31 cellular contexts compared by ENCODE assay signal in the genomic region with DNA sequence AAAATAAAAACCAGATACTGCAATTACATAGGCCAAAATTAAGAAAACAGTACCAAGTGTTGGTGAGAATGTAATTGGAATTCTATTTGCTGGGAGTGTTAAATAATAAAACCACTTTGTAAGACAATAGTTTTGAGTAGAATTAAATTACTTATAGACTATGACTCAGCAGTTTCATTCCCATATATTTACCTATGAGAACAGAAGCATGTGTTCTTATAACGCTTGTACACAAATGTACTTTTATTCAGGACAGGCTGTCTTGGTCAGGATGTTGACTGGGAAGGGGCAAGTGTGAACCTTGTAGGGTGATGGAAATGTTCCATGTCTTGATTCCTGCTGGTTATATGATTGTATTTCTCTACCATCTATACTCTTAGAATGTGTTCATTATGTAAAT. TPM values are rescaled to one million over a fixed set of nuclear protein-coding genes. Genes with fewer than 3 reads are reported as not detected.
A peak's percentile ranks its signal among the peaks of the same experiment; 100 is the strongest.
DNase-seq lines count a peak whose midpoint lies in the region; ATAC-seq, FAIRE-seq and TF ChIP-seq lines count a peak whose summit lies in the region.
"Had no signal": no experiment of that assay in that cellular context is flagged by ENCODE, and none has a peak within 500 bp of the region (broad histone marks: within the 10 kb centered on the region; RNA-seq: fewer than 3 reads in every experiment).

No MANE protein-coding gene starts in this region.

- H3K27me3 ChIP-seq in CD8-positive, alpha-beta T cell (ENCODE audit: insufficient read depth, low read length) = no peaks in the 10 kb centered on the region
- H3K27me3 ChIP-seq in esophagus muscularis mucosa = no peaks in the 10 kb centered on the region
- H3K27me3 ChIP-seq: body of pancreas, hepatocyte, left lung, pancreas, right atrium auricular region, uterus had no signal

- WGBS in A549 (ENCODE audit: missing lambda C conversion rate) = 55% methylated on average over 1 of the region's 1 CpG
- 97% methylated on average over 1 of the region's 1 CpG for WGBS in esophagus muscularis mucosa

- no peak for DNase-seq in A549 (ENCODE audit: low read depth in 1 of 2, low spot score in 1 of 2)
- no peak for DNase-seq in CD8-positive, alpha-beta T cell
- DNase-seq in T-helper 17 cell = no peak
- peak; percentile 21 for DNase-seq in iris pigment epithelial cell (ENCODE audit: low read depth)
- no peak for DNase-seq in esophagus muscularis mucosa (ENCODE audit: extremely low spot score)
- DNase-seq: activated CD8-positive, alpha-beta memory T cell treated with anti-CD3 and anti-CD28 coated beads, Interleukin-2, amount 50 U/mL, for 4 hours; activated effector memory CD4-positive, alpha-beta T cell treated with Interleukin-2 at 50 U/mL for 16 hours; body of pancreas; DMS79 treated with DMSO at 0.1 percent for 48 hours; erythroblast; foreskin fibroblast; H7; left lung; NCI-H1092 treated with DMSO at 0.1 percent for 48 hours; NCI-H1930; NCI-H2227 treated with DMSO at 0.1 percent for 48 hours; NCI-H748 treated with DMSO at 0.1 percent for 48 hours; pancreas; stimulated activated CD4-positive, alpha-beta T cell treated with anti-CD3 and anti-CD28 coated beads, Interleukin-4, amount 100 ng/mL, for 1 hour; stimulated activated naive CD4-positive, alpha-beta T cell; uterus had no signal

- ATAC-seq in A549 (no peak), T-helper 17 cell (no peak), GM21447 (IDR thresholded peaks at IDR 0.05; ENCODE audit: unreplicated experiment) (no peak)
- no peak for ATAC-seq in CD8-positive, alpha-beta T cell
- ATAC-seq in stimulated activated memory B cell treated with anti-CD40 and anti-IgM and Interleukin-4, amounts not matched to agents 10 μg/mL and 1 μg/mL and 100 μg/mL, for 72 hours = no peak
- ATAC-seq: body of pancreas, left lung, pancreas had no signal

- peak; percentile 49 for FAIRE-seq in A549 (lab: Jason Lieb, UNC)
- FAIRE-seq: pancreas had no signal

- peaks cover 51% of the 10 kb centered on the region for H3K4me1 ChIP-seq in A549
- H3K4me1 ChIP-seq in CD8-positive, alpha-beta T cell (ENCODE audit: insufficient read depth, low read length) = peaks cover 24% of the 10 kb centered on the region
- H3K4me1 ChIP-seq in esophagus muscularis mucosa = peaks cover 12 to 32% (median 23%) of the 10 kb centered on the region in 4 donors

- peak overlapping the region; percentile 53 for H3K4me2 ChIP-seq in A549
- H3K4me2 ChIP-seq: hepatocyte had no signal

- peak overlapping the region; percentile 81 for H3K27ac Mint-ChIP-seq in CD8-positive, alpha-beta T cell
- H3K27ac Mint-ChIP-seq in T-helper 17 cell = peak overlapping the region; percentile 45
- no peak overlapping the region for H3K27ac Mint-ChIP-seq in stimulated activated memory B cell treated with anti-CD40 and anti-IgM and Interleukin-4, amounts not matched to agents 10 μg/mL and 1 μg/mL and 100 μg/mL, for 72 hours
- H3K27ac Mint-ChIP-seq: mesothelial cell of epicardium, nephron had no signal

- TF ChIP-seq CTCF in A549 (IDR thresholded peaks at IDR 0.05) = no peak
- TF ChIP-seq CTCF in CD8-positive, alpha-beta T cell (IDR thresholded peaks at IDR 0.05) = no peak
- TF ChIP-seq CTCF in esophagus muscularis mucosa (IDR thresholded peaks at IDR 0.05) = no peak

- H3K27me3 Mint-ChIP-seq in CD8-positive, alpha-beta T cell (ENCODE audit: low read depth) = no peaks in the 10 kb centered on the region
- H3K27me3 Mint-ChIP-seq in T-helper 17 cell = no peaks in the 10 kb centered on the region
- no peaks in the 10 kb centered on the region for H3K27me3 Mint-ChIP-seq in stimulated activated memory B cell treated with anti-CD40 and anti-IgM and Interleukin-4, amounts not matched to agents 10 μg/mL and 1 μg/mL and 100 μg/mL, for 72 hours

- no peak overlapping the region for H3K4me3 Mint-ChIP-seq in CD8-positive, alpha-beta T cell
- no peak overlapping the region for H3K4me3 Mint-ChIP-seq in T-helper 17 cell
- H3K4me3 Mint-ChIP-seq in stimulated activated memory B cell treated with anti-CD40 and anti-IgM and Interleukin-4, amounts not matched to agents 10 μg/mL and 1 μg/mL and 100 μg/mL, for 72 hours = no peak overlapping the region
- H3K4me3 Mint-ChIP-seq: mesothelial cell of epicardium, nephron had no signal

- POLR2A ChIA-PET in A549 (lab: Yijun Ruan, JAX) = no interaction called here
- POLR2A ChIA-PET in CD8-positive, alpha-beta T cell (lab: Charles Lee) = no interaction called here

- intact Hi-C loops in CD8-positive, alpha-beta T cell (cut with DNase I, micrococcal nuclease) = loop anchor here in 1 of 2 experiments (10.0 kb wide), 1 partner anchor 58 kb away; a partner anchor contains a TSS
- intact Hi-C loops in esophagus muscularis mucosa (cut with DNase I) = no loop called here

- no peaks in the 10 kb centered on the region for H3K36me3 ChIP-seq in CD8-positive, alpha-beta T cell (ENCODE audit: insufficient read depth, low read length)
- H3K36me3 ChIP-seq in esophagus muscularis mucosa = no peaks in the 10 kb centered on the region
- H3K36me3 ChIP-seq: left lung, pancreas, right atrium auricular region, thoracic aorta, uterus had no signal

- CTCF ChIA-PET in A549 (lab: Yijun Ruan, JAX) = no interaction called here
- CTCF ChIA-PET in CD8-positive, alpha-beta T cell (lab: Charles Lee) = no interaction called here

- peak overlapping the region; percentile 62 to 74 for H3K27ac ChIP-seq in A549
- H3K27ac ChIP-seq in CD8-positive, alpha-beta T cell (ENCODE audit: low read depth, low read length) = no peak overlapping the region
- H3K27ac ChIP-seq in esophagus muscularis mucosa (replicated peaks in 1 of 4) = no peak overlapping the region
- H3K27ac ChIP-seq: body of pancreas, hepatocyte, left lung, pancreas, right atrium auricular region, RWPE1, thoracic aorta, uterus, VCaP had no signal

- H3K4me1 Mint-ChIP-seq in CD8-positive, alpha-beta T cell (ENCODE audit: low read depth) = peaks cover 75% of the 10 kb centered on the region
- peaks cover 41% of the 10 kb centered on the region for H3K4me1 Mint-ChIP-seq in T-helper 17 cell
- H3K4me1 Mint-ChIP-seq in stimulated activated memory B cell treated with anti-CD40 and anti-IgM and Interleukin-4, amounts not matched to agents 10 μg/mL and 1 μg/mL and 100 μg/mL, for 72 hours = peaks cover 57% of the 10 kb centered on the region

- TF ChIP-seq POLR2A in A549 (IDR thresholded peaks at IDR 0.05; ENCODE audit: low read length) = no peak
- no peak for TF ChIP-seq POLR2A in esophagus muscularis mucosa (IDR thresholded peaks at IDR 0.05; ENCODE audit: low read depth)

- no peak for TF ChIP-seq EP300 in A549 (IDR thresholded peaks at IDR 0.05)
- no peak for TF ChIP-seq EP300 in esophagus muscularis mucosa (IDR thresholded peaks at IDR 0.05)

- H3K9me3 Mint-ChIP-seq in CD8-positive, alpha-beta T cell = no peaks in the 10 kb centered on the region
- H3K9me3 Mint-ChIP-seq in stimulated activated memory B cell treated with anti-CD40 and anti-IgM and Interleukin-4, amounts not matched to agents 10 μg/mL and 1 μg/mL and 100 μg/mL, for 72 hours = peaks cover 3% of the 10 kb centered on the region

- peaks cover 39% of the 10 kb centered on the region for H3K36me3 Mint-ChIP-seq in CD8-positive, alpha-beta T cell
- H3K36me3 Mint-ChIP-seq in T-helper 17 cell (ENCODE audit: low read depth) = peaks cover 3% of the 10 kb centered on the region
- H3K36me3 Mint-ChIP-seq in stimulated activated memory B cell treated with anti-CD40 and anti-IgM and Interleukin-4, amounts not matched to agents 10 μg/mL and 1 μg/mL and 100 μg/mL, for 72 hours = peaks cover 24% of the 10 kb centered on the region

- H3K9me3 ChIP-seq in A549 (no peaks in the 10 kb centered on the region), T-helper 17 cell (ENCODE audit: control insufficient read depth, low read length, poor library complexity, severe bottlenecking) (no peaks in the 10 kb centered on the region), esophagus muscularis mucosa (no peaks in the 10 kb centered on the region)
- no peaks in the 10 kb centered on the region for H3K9me3 ChIP-seq in CD8-positive, alpha-beta T cell (ENCODE audit: low read length)
- H3K9me3 ChIP-seq: body of pancreas, left lung, pancreas, right atrium auricular region, thoracic aorta, uterus had no signal

- TF ChIP-seq RAD21 in A549 (conservative IDR thresholded peaks at IDR 0.05 in 1 of 2, IDR thresholded peaks at IDR 0.05 in 1 of 2) = no peak

- H3K4me3 ChIP-seq in A549 (no peak overlapping the region), esophagus muscularis mucosa (no peak overlapping the region)
- no peak overlapping the region for H3K4me3 ChIP-seq in CD8-positive, alpha-beta T cell (ENCODE audit: low read depth, low read length)
- H3K4me3 ChIP-seq: body of pancreas, hepatocyte, left lung, pancreas, right atrium auricular region, SK-N-MC, thoracic aorta, uterus had no signal

TF ChIP-seq in A549, 52 proteins besides CTCF, POLR2A, EP300 and RAD21:
- TF ChIP-seq NFE2L2 (conservative IDR thresholded peaks at IDR 0.05; ENCODE audit: low read length) (peak; percentile 95), MAFK (IDR thresholded peaks at IDR 0.05; ENCODE audit: partially characterized antibody) (peak; percentile 97), GATA3 (IDR thresholded peaks at IDR 0.05; ENCODE audit: borderline replicate concordance) (no peak), RNF2 (IDR thresholded peaks at IDR 0.05; ENCODE audit: borderline replicate concordance, low read depth) (no peak)

RNA-seq across cellular contexts. Expression of a gene that starts 56.3 kb away (rescaled TPM):
- 45.3 and 57.7 TPM in 2 replicates for polyA plus RNA-seq in A549 (2011; rRNA removed)
- 5.9 and 7.3 TPM in 2 replicates for polyA plus RNA-seq in A549 (2012; cell fraction: cytosol; rRNA removed)
- polyA plus RNA-seq in A549 (2012; cell fraction: nucleus; rRNA removed) = 5.6 and 8.3 TPM in 2 replicates
- 24.3 to 25.6 TPM (median 25.6 TPM) in 3 replicates for polyA plus RNA-seq in A549 (2017; fragmentation: RNase III; extraction: RNeasy Plus Mini Kit Qiagen cat#74134 plus additional on column Dnase treatment)
- 36.1 and 57.5 TPM in 2 replicates for polyA minus RNA-seq in A549 (2011; rRNA and poly(A)+ RNA removed)
- 10 to 100 TPM; 85.6 to 87.1 TPM for total RNA-seq in CD8-positive, alpha-beta T cell
- total RNA-seq in T-helper 17 cell = 10 to 100 TPM; 96.2 to 98.6 TPM
- 10 to 100 TPM; 46.9 to 67.7 (median 55.2) TPM for total RNA-seq in esophagus muscularis mucosa

Comparison
In these comparisons a context has a peak if more than half of its experiments do, and no peak if none do; other contexts are left out.
1. H3K27ac ChIP-seq: peak in A549 (2 of 2); none in CD8-positive, alpha-beta T cell (single experiment) and esophagus muscularis mucosa (0 of 4).